Comparison of ENCODE assay signal across 8 cellular contexts in the genomic region with DNA sequence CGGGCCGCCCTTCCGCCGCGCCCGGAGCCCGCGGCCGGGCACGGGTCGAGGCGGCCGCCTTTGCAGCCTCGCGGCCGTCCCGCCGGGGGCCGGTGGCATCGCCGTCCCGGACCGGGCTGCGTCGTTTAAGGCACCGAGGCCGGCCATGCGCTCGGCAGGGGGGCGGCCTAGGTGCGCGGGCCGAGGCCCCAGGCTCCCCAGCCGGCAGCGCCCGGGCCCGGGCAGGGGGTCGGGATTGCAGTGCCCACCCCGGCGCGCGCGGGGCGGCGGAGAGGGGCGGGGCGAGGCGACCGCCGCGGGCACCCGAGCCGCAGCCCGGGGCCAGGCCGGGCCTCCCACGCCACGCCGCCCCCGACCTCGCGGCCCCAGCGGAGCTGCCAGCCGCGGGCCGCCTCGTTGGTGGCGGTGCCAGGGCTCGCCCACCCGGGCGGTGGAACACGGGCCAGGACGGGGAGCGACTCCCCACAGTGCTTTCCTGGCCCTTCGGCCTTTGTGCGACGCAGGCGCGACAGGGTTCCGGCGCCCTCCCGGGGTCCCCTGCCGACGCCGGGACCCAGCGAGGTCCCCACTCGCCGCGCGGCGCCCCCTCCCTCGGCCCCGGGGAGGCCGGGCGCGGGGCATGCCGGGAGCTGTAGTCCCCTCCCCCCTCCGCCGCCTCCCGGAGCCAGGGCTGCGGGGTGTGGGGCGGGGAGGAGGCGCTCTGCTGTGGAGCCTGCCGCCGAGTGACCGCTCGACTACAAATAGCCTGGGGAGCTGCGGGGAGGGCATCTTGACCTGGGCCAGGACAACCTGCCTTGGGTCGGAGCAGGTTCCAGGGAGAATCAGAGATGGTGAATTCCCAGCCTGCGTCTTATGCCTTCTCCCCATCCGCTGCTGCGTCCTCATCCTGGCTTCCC. TPM values are rescaled to one million over a fixed set of nuclear protein-coding genes. Genes with fewer than 3 reads are reported as not detected.
A peak's percentile ranks its signal among the peaks of the same experiment; 100 is the strongest.
DNase-seq lines count a peak whose midpoint lies in the region; ATAC-seq lines count a peak whose summit lies in the region.

No MANE protein-coding gene starts in this region.

- in situ Hi-C loops in ACHN (cut with HindIII; ENCODE audit: low pct_ligation_motif_present, low pct_unique_long_range_greater_than_20kb, low sequenced_read_pairs) = no loop called here

- H3K4me1 ChIP-seq in endocrine pancreas (ENCODE audit: control insufficient read depth, insufficient read depth, low read length) (peaks cover 4% of the 10 kb centered on the region), mesodermal cell (ENCODE audit: control insufficient read depth, insufficient read depth, low read length, poor library complexity, severe bottlenecking) (no peaks in the 10 kb centered on the region)

- 0 to 1% methylated on average over 62 to 78 of the region's 111 CpGs for WGBS in mesodermal cell (ENCODE audit: insufficient coverage in 2 of 2), 2 experiments

- peak overlapping the region; percentile 79 for H3K9ac ChIP-seq in endocrine pancreas (ENCODE audit: control insufficient read depth, insufficient read depth, low read length)

- no peak overlapping the region for H3K27ac ChIP-seq in mesodermal cell (ENCODE audit: low read depth, low read length, severe bottlenecking)

- H3K36me3 ChIP-seq in endocrine pancreas (ENCODE audit: control insufficient read depth, insufficient read depth, low read length) (peaks cover 2% of the 10 kb centered on the region), mesodermal cell (ENCODE audit: control insufficient read depth, insufficient read depth, low read length) (peaks cover 44% of the 10 kb centered on the region)

- H3K27me3 ChIP-seq in endocrine pancreas (ENCODE audit: control insufficient read depth, insufficient read depth, low read length) = no peaks in the 10 kb centered on the region

- DNase-seq in ACHN (peak; percentile 75), NCI-H345 treated with DMSO at 0.1 percent for 48 hours (lab: John Stamatoyannopoulos, UW; ENCODE audit: unreplicated experiment) (peak; percentile 23)
- peak; percentile 36 to 49 for DNase-seq in activated CD8-positive, alpha-beta memory T cell treated with anti-CD3 and anti-CD28 coated beads for 4 hours (ENCODE audit: low read depth in 2 of 2)
- peak; percentile 53 for DNase-seq in stimulated activated CD8-positive, alpha-beta memory T cell treated with anti-CD3 and anti-CD28 coated beads, Interleukin-15, amount 100 ng/mL, for 24 hours (ENCODE audit: low read depth)

- H3K4me3 ChIP-seq in endocrine pancreas (ENCODE audit: control insufficient read depth, insufficient read depth, low read length) (peak overlapping the region; percentile 86), mesodermal cell (ENCODE audit: extremely low read depth, insufficient read depth, low read length, poor library complexity, severe bottlenecking) (peak overlapping the region; percentile 61)

- H3K9me3 ChIP-seq in endocrine pancreas (ENCODE audit: control insufficient read depth, low read length) = no peaks in the 10 kb centered on the region
- H3K9me3 ChIP-seq in mesodermal cell (ENCODE audit: control insufficient read depth, low read length) = no peaks in the 10 kb centered on the region

- ATAC-seq in GM18520 (IDR thresholded peaks at IDR 0.05; ENCODE audit: unreplicated experiment) (peak; percentile 52), HG03039 (IDR thresholded peaks at IDR 0.05; ENCODE audit: unreplicated experiment) (peak; percentile 63)

RNA-seq across cellular contexts. Expression of a gene that starts 0.8 kb away (rescaled TPM):
- polyA plus RNA-seq in mesodermal cell (2013, experiment 1 of 2) = 81.4 TPM
- 73.0 TPM for polyA plus RNA-seq in mesodermal cell (2013, experiment 2 of 2)

RNA-seq across cellular contexts. Expression of a gene that starts 16.9 kb away (rescaled TPM):
- polyA plus RNA-seq in mesodermal cell (2013, experiment 1 of 2) = 13.6 TPM
- 9.1 TPM for polyA plus RNA-seq in mesodermal cell (2013, experiment 2 of 2)

RNA-seq across cellular contexts. Expression of a gene that starts 39.3 kb away (rescaled TPM):
- 0.96 TPM for polyA plus RNA-seq in mesodermal cell (2013, experiment 1 of 2)
- polyA plus RNA-seq in mesodermal cell (2013, experiment 2 of 2) = 0.76 TPM

Comparison
In these comparisons a context has a peak if more than half of its experiments do, and no peak if none do; other contexts are left out.
1. DNase-seq: peak in every context shown above with its lines; median percentile 75 in ACHN; 53 in stimulated activated CD8-positive, alpha-beta memory T cell treated with anti-CD3 and anti-CD28 coated beads, Interleukin-15, amount 100 ng/mL, for 24 hours; 42 in activated CD8-positive, alpha-beta memory T cell treated with anti-CD3 and anti-CD28 coated beads for 4 hours; 23 in NCI-H345 treated with DMSO at 0.1 percent for 48 hours.